In the genomic region with DNA sequence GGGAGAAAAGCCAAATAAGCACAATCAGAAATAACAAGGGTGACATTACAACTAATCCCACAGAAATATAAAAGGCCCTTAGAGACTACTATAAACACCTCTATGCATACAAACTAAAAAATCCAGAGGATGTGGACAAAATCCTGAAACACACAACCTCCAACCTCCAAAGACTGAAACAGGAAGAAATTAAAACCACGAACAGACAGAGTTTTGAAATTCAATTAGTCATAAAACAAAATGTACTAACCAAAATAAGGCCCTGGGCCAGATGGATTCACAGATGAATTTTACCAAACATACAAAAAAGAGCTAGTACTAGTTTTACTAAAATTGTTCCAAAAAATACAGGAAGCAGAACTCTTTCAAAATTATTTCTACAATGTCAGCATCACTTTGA, we compare ENCODE assay signal across 19 cellular contexts.
DNase-seq lines count a peak whose midpoint lies in the region; ATAC-seq and TF ChIP-seq lines count a peak whose summit lies in the region.
"Had no signal": no experiment of that assay in that cellular context is flagged by ENCODE, and none has a peak within 500 bp of the region (broad histone marks: within the 10 kb centered on the region; RNA-seq: fewer than 3 reads in every experiment).

No MANE protein-coding gene starts in this region.

- H3K27me3 ChIP-seq in adipocyte (replicated peaks; ENCODE audit: control insufficient read depth, insufficient read depth, low read length) = no peaks in the 10 kb centered on the region
- H3K27me3 ChIP-seq: ascending aorta, thyroid gland had no signal

- H3K9ac ChIP-seq in adipocyte (ENCODE audit: low read length) = no peak overlapping the region

- ATAC-seq in GM19397 (IDR thresholded peaks at IDR 0.05; ENCODE audit: unreplicated experiment) (no peak), HG03354 (IDR thresholded peaks at IDR 0.05; ENCODE audit: poor library complexity, severe bottlenecking, unreplicated experiment) (no peak)
- ATAC-seq: activated CD8-positive, alpha-beta T cell treated with anti-CD3 and anti-CD28 coated beads for 36 hours; GM12878 had no signal

- H3K4me3 ChIP-seq in AG09309 (ENCODE audit: control insufficient read depth, low read depth, low read length) (no peak overlapping the region), adipocyte (ENCODE audit: low read length) (no peak overlapping the region), foreskin fibroblast (ENCODE audit: low read depth in 1 of 2, low read length in 2 of 2) (no peak overlapping the region)
- H3K4me3 ChIP-seq: ascending aorta, GM12878, thyroid gland had no signal

- no peaks in the 10 kb centered on the region for H3K36me3 ChIP-seq in adipocyte (ENCODE audit: control insufficient read depth, insufficient read depth, low read length, severe bottlenecking)
- H3K36me3 ChIP-seq: ascending aorta, thyroid gland had no signal

- H3K4me1 ChIP-seq in adipocyte (ENCODE audit: control insufficient read depth, insufficient read depth, low read length) = peaks cover 10% of the 10 kb centered on the region
- H3K4me1 ChIP-seq: ascending aorta, thyroid gland had no signal

- H3K9me3 ChIP-seq in adipocyte (ENCODE audit: control insufficient read depth, low read length) = no peaks in the 10 kb centered on the region
- H3K9me3 ChIP-seq: ascending aorta, thyroid gland had no signal

- DNase-seq in AG09309 (ENCODE audit: low read depth) = peak; percentile 32
- peak; percentile 6 for DNase-seq in KG1 (lab: John Stamatoyannopoulos, UW)
- DNase-seq in adipocyte (ENCODE audit: low read depth) = peak; percentile 63
- DNase-seq in foreskin fibroblast = peak; percentile 72 to 79
- no peak for DNase-seq in UCSD-AML1 (lab: John Stamatoyannopoulos, UW; ENCODE audit: unreplicated experiment)
- DNase-seq in DMS153 treated with DMSO at 0.1 percent for 48 hours (lab: John Stamatoyannopoulos, UW; ENCODE audit: unreplicated experiment) = no peak
- DNase-seq: activated CD8-positive, alpha-beta T cell treated with anti-CD3 and anti-CD28 coated beads for 36 hours; C1 segment of cervical spinal cord; effector memory CD4-positive, alpha-beta T cell; NCI-H1436 treated with DMSO at 0.1 percent for 48 hours; NCI-H510A treated with DMSO at 0.1 percent for 48 hours; posterior cingulate gyrus; SHP77; stimulated activated CD8-positive, alpha-beta memory T cell treated with anti-CD3 and anti-CD28 coated beads, Interleukin-4, amount 100 ng/mL, for 48 hours; thyroid gland had no signal

- TF ChIP-seq CTCF in AG09309 (IDR thresholded peaks at IDR 0.05; ENCODE audit: control insufficient read depth, insufficient read depth, low read depth, low read length, missing control alignments) = no peak
- no peak for TF ChIP-seq CTCF in foreskin fibroblast (IDR thresholded peaks at IDR 0.05; ENCODE audit: low read depth, low read length)

Comparison
In these comparisons a context has a peak if more than half of its experiments do, and no peak if none do; other contexts are left out.
1. DNase-seq: peak in AG09309 (single experiment), KG1 (single experiment), adipocyte (single experiment) and foreskin fibroblast (2 of 2); none in UCSD-AML1 (single experiment) and DMS153 treated with DMSO at 0.1 percent for 48 hours (single experiment).